In the genomic region with DNA sequence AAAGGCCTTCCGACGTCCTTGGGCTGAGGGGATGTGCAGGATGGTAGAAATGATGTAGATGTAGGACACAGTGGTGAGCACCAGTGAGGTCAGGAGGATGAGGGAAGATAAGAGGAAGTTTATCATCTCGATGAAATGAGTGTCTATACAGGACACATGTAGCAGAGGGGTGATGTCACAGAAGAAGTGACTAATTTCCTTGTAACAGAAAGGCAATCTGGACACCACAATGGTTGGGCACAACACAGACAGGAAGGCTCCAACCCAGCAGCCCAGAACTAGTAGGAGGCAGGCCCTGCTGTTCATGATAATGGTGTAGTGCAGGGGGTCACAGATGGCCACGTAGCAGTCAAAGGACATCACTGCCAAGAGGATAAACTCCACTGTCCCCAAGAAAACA, we compare ENCODE assay signal across 28 cellular contexts. TPM values are rescaled to one million over a fixed set of nuclear protein-coding genes. Genes with fewer than 3 reads are reported as not detected.
A peak's percentile ranks its signal among the peaks of the same experiment; 100 is the strongest.
DNase-seq lines count a peak whose midpoint lies in the region; ATAC-seq, FAIRE-seq and TF ChIP-seq lines count a peak whose summit lies in the region.
"Had no signal": no experiment of that assay in that cellular context is flagged by ENCODE, and none has a peak within 500 bp of the region (broad histone marks: within the 10 kb centered on the region; RNA-seq: fewer than 3 reads in every experiment).

No MANE protein-coding gene starts in this region.

- H3K27ac ChIP-seq in HepG2 (ENCODE audit: extremely low read length, insufficient read depth, low read length) = no peak overlapping the region
- H3K27ac ChIP-seq in right lobe of liver = no peak overlapping the region
- no peak overlapping the region for H3K27ac ChIP-seq in hepatocyte
- H3K27ac ChIP-seq: coronary artery, neutrophil, psoas muscle, skin epidermis, tibial artery had no signal

- DNase-seq in HepG2 (ENCODE audit: low spot score) = no peak
- DNase-seq in right lobe of liver = no peak
- DNase-seq in NB4 (ENCODE audit: low read depth) = peak; percentile 44
- peak; percentile 76 for DNase-seq in dermis blood vessel endothelial cell
- no peak for DNase-seq in hepatocyte (ENCODE audit: low spot score)
- DNase-seq: activated CD4-positive, CD25-positive, alpha-beta regulatory T cell; activated effector memory CD4-positive, alpha-beta T cell treated with Interleukin-2 at 50 U/mL for 16 hours; CD4-positive, alpha-beta memory T cell; DMS79 treated with DMSO at 0.1 percent for 48 hours; HFFc6; left ventricle myocardium superior; NCI-H187 treated with DMSO at 0.1 percent for 48 hours; NCI-H226; psoas muscle; stimulated activated CD4-positive, alpha-beta T cell treated with anti-CD3 and anti-CD28 coated beads, Interleukin-2, amount 100 ng/mL, for 24 hours; stimulated activated naive CD4-positive, alpha-beta T cell treated with Interleukin-2 at 50 U/mL for 16 hours; tibial artery had no signal

- 12% methylated on average over 4 of the region's 4 CpGs for WGBS in HepG2 (ENCODE audit: low lambda C conversion rate)
- WGBS in right lobe of liver (ENCODE audit: insufficient coverage, low coverage, low lambda C conversion rate, missing lambda C conversion rate) = 39% methylated on average over 4 of the region's 4 CpGs
- WGBS in hepatocyte (ENCODE audit: low lambda C conversion rate, missing lambda C conversion rate) = 90% methylated on average over 4 of the region's 4 CpGs

- BruUV-seq in HepG2 (replicated peaks; lab: Mats Ljungman, UMichigan) = no TSS peak

- H3K27me3 ChIP-seq in HepG2 (ENCODE audit: control insufficient read depth in 1 of 2, insufficient read depth in 2 of 2, low read length in 2 of 2) = no peaks in the 10 kb centered on the region
- no peaks in the 10 kb centered on the region for H3K27me3 ChIP-seq in right lobe of liver
- no peaks in the 10 kb centered on the region for H3K27me3 ChIP-seq in hepatocyte
- H3K27me3 ChIP-seq: neutrophil, tibial artery had no signal

- TF ChIP-seq POLR2A in HepG2 (IDR thresholded peaks at IDR 0.05; ENCODE audit: insufficient read depth in 1 of 2, low read depth in 2 of 2, low read length in 2 of 2) = no peak
- TF ChIP-seq POLR2A in right lobe of liver (IDR thresholded peaks at IDR 0.05) = no peak
- no peak for TF ChIP-seq POLR2A in NB4 (IDR thresholded peaks at IDR 0.05; ENCODE audit: extremely low read depth, insufficient read length)

- H4K20me1 ChIP-seq in HepG2 (ENCODE audit: insufficient read depth, low read length) (no peaks in the 10 kb centered on the region), hepatocyte (ENCODE audit: insufficient read depth, poor library complexity, severe bottlenecking) (no peaks in the 10 kb centered on the region)

- CTCF ChIA-PET in HepG2 (lab: Yijun Ruan, JAX; ENCODE audit: low intra/inter-chr PET ratio, low total read pairs) = no interaction called here

- no peaks in the 10 kb centered on the region for H3K36me3 ChIP-seq in HepG2 (replicated peaks in 1 of 2; ENCODE audit: control insufficient read depth in 1 of 2, insufficient read depth in 2 of 2, low read length in 2 of 2)
- H3K36me3 ChIP-seq in right lobe of liver = no peaks in the 10 kb centered on the region
- no peaks in the 10 kb centered on the region for H3K36me3 ChIP-seq in hepatocyte (replicated peaks; ENCODE audit: insufficient read depth, low read depth)
- H3K36me3 ChIP-seq: neutrophil, tibial artery had no signal

- no peak overlapping the region for H3K9ac ChIP-seq in HepG2 (ENCODE audit: insufficient read depth, low read depth, low read length)

- ATAC-seq in HepG2 (no peak), right lobe of liver (no peak), HG03135 (IDR thresholded peaks at IDR 0.05; ENCODE audit: unreplicated experiment) (no peak), esophagus mucosa (no peak)
- ATAC-seq: left ventricle myocardium superior, Panc1, psoas muscle had no signal

- H3K4me1 ChIP-seq in HepG2 (ENCODE audit: insufficient read depth, low read length) = no peaks in the 10 kb centered on the region
- H3K4me1 ChIP-seq in right lobe of liver = no peaks in the 10 kb centered on the region
- H3K4me1 ChIP-seq in hepatocyte (ENCODE audit: insufficient read depth) = no peaks in the 10 kb centered on the region
- H3K4me1 ChIP-seq: psoas muscle, tibial artery had no signal

- in situ Hi-C loops in HepG2 (cut with HindIII; ENCODE audit: extremely low pct_ligation_motif_present, low pct_unique_long_range_greater_than_20kb) = no loop called here

- TF ChIP-seq CTCF in HepG2 (CRISPR knock-in tag; IDR thresholded peaks at IDR 0.05) (no peak), right lobe of liver (IDR thresholded peaks at IDR 0.05) (no peak), NB4 (IDR thresholded peaks at IDR 0.05; ENCODE audit: low read depth, low read length) (no peak), hepatocyte (IDR thresholded peaks at IDR 0.05; ENCODE audit: poor library complexity) (no peak)

- H3K4me2 ChIP-seq in HepG2 (ENCODE audit: low read depth, low read length) = no peak overlapping the region
- no peak overlapping the region for H3K4me2 ChIP-seq in hepatocyte

- intact Hi-C loops in HepG2 (cut with micrococcal nuclease; ENCODE audit: unreplicated experiment) (no loop called here), right lobe of liver (cut with DNase I) (no loop called here)

- H3K4me3 ChIP-seq in HepG2 (replicated peaks in 1 of 3; ENCODE audit: insufficient read depth in 1 of 3, low read depth in 2 of 3, low read length in 3 of 3) (no peak overlapping the region), right lobe of liver (no peak overlapping the region), NB4 (ENCODE audit: low read depth, low read length) (no peak overlapping the region), hepatocyte (no peak overlapping the region)
- H3K4me3 ChIP-seq: coronary artery, psoas muscle, skin epidermis, tibial artery had no signal

- no peak for TF ChIP-seq RAD21 in HepG2 (CRISPR knock-in tag; IDR thresholded peaks at IDR 0.05)

- FAIRE-seq in HepG2 (lab: Jason Lieb, UNC) = no peak
- FAIRE-seq: endometrium had no signal

- H3K79me2 ChIP-seq in HepG2 (ENCODE audit: insufficient read depth, low read length) (no peaks in the 10 kb centered on the region), hepatocyte (no peaks in the 10 kb centered on the region)

- H3K9me3 ChIP-seq in HepG2 (ENCODE audit: low read length) (no peaks in the 10 kb centered on the region), right lobe of liver (no peaks in the 10 kb centered on the region), hepatocyte (ENCODE audit: low read depth) (no peaks in the 10 kb centered on the region)
- H3K9me3 ChIP-seq: neutrophil, psoas muscle, tibial artery had no signal

- no peak for TF ChIP-seq EP300 in HepG2 (IDR thresholded peaks at IDR 0.05; ENCODE audit: low read depth in 2 of 2, low read length in 2 of 2)
- TF ChIP-seq EP300 in HepG2 (CRISPR knock-in tag; IDR thresholded peaks at IDR 0.05; ENCODE audit: borderline replicate concordance) = no peak

- H2AFZ ChIP-seq in HepG2 (ENCODE audit: low read length) (no peak overlapping the region), hepatocyte (no peak overlapping the region)

- POLR2A ChIA-PET in HepG2 (lab: Yijun Ruan, JAX) = no interaction called here

- H3K9me2 ChIP-seq in hepatocyte (replicated peaks; ENCODE audit: insufficient read depth) = no peaks in the 10 kb centered on the region

RNA-seq across cellular contexts. Expression of gene OR6M1, which starts 35.0 kb away (rescaled TPM):
- total RNA-seq in HepG2 (2016; rRNA removed; fragmentation: Illumina TruSeq; extraction: Trizol) (not detected in 2 replicates), right lobe of liver (not detected), dermis blood vessel endothelial cell (not detected in 2 replicates), esophagus mucosa (not detected), hepatocyte (not detected in 2 replicates)
- not detected in 2 replicates for total RNA-seq in HepG2 (2016; cell fraction: cytosol; rRNA removed; fragmentation: Illumina TruSeq; extraction: Trizol; ENCODE audit: low read depth)
- not detected in 2 replicates for total RNA-seq in HepG2 (2016; cell fraction: insoluble cytoplasmic fraction; rRNA removed; fragmentation: Illumina TruSeq; extraction: Trizol)
- not detected in 2 replicates for total RNA-seq in HepG2 (2016; cell fraction: membrane; rRNA removed; fragmentation: Illumina TruSeq; extraction: Trizol)
- total RNA-seq in HepG2 (2016; cell fraction: nucleus; rRNA removed; fragmentation: Illumina TruSeq; extraction: Trizol) = not detected in 2 replicates
- polyA plus RNA-seq in HepG2 (2011; rRNA removed) (not detected in 2 replicates), hepatocyte (not detected in 2 replicates)
- polyA plus RNA-seq in HepG2 (2011; cell fraction: cytosol; rRNA removed) = not detected in 2 replicates
- polyA plus RNA-seq in HepG2 (2011; cell fraction: nucleus; rRNA removed) = not detected in 2 replicates
- polyA plus RNA-seq in HepG2 (2012) = not detected in 2 replicates
- polyA plus RNA-seq in HepG2 (2016; cell fraction: cytosol; fragmentation: Illumina TruSeq; extraction: Trizol; ENCODE audit: low read depth) = not detected in 2 replicates
- not detected in 2 replicates for polyA plus RNA-seq in HepG2 (2016; cell fraction: insoluble cytoplasmic fraction; fragmentation: Illumina TruSeq; extraction: Trizol; ENCODE audit: low read depth)
- not detected in 2 replicates for polyA plus RNA-seq in HepG2 (2016; cell fraction: membrane; fragmentation: Illumina TruSeq; extraction: Trizol; ENCODE audit: low read depth)
- not detected in 2 replicates for polyA plus RNA-seq in HepG2 (2016; cell fraction: nucleus; fragmentation: Illumina TruSeq; extraction: Trizol; ENCODE audit: insufficient read depth, low read depth)
- polyA minus RNA-seq in HepG2 (2011; rRNA and poly(A)+ RNA removed; ENCODE audit: low replicate concordance) = not detected in 2 replicates
- polyA minus RNA-seq in HepG2 (2011; cell fraction: cytosol; rRNA and poly(A)+ RNA removed) = not detected in 2 replicates
- not detected in 2 replicates for polyA minus RNA-seq in HepG2 (2011; cell fraction: nucleus; rRNA and poly(A)+ RNA removed)
- total RNA-seq: activated CD8-positive, alpha-beta memory T cell treated with anti-CD3 and anti-CD28 coated beads for 36 hours; CD4-positive, alpha-beta memory T cell; fibroblast of villous mesenchyme; HFFc6; left ventricle myocardium superior; psoas muscle; SK-MEL-5 had no signal
- polyA plus RNA-seq: CD4-positive, alpha-beta memory T cell; IgD-negative memory B cell; psoas muscle had no signal

RNA-seq across cellular contexts. Expression of gene TMEM225, which starts 44.3 kb away (rescaled TPM):
- total RNA-seq in HepG2 (2016; rRNA removed; fragmentation: Illumina TruSeq; extraction: Trizol) = not detected in 2 replicates
- total RNA-seq in HepG2 (2016; cell fraction: cytosol; rRNA removed; fragmentation: Illumina TruSeq; extraction: Trizol; ENCODE audit: low read depth) = not detected in 2 replicates
- not detected in 2 replicates for total RNA-seq in HepG2 (2016; cell fraction: insoluble cytoplasmic fraction; rRNA removed; fragmentation: Illumina TruSeq; extraction: Trizol)
- not detected in 2 replicates for total RNA-seq in HepG2 (2016; cell fraction: membrane; rRNA removed; fragmentation: Illumina TruSeq; extraction: Trizol)
- total RNA-seq in HepG2 (2016; cell fraction: nucleus; rRNA removed; fragmentation: Illumina TruSeq; extraction: Trizol) = not detected in 2 replicates
- not detected in 2 replicates for polyA plus RNA-seq in HepG2 (2011; rRNA removed)
- not detected in 2 replicates for polyA plus RNA-seq in HepG2 (2011; cell fraction: cytosol; rRNA removed)
- polyA plus RNA-seq in HepG2 (2011; cell fraction: nucleus; rRNA removed) = not detected in 2 replicates
- polyA plus RNA-seq in HepG2 (2012) = not detected in 2 replicates
- not detected in 2 replicates for polyA plus RNA-seq in HepG2 (2016; cell fraction: cytosol; fragmentation: Illumina TruSeq; extraction: Trizol; ENCODE audit: low read depth)
- not detected in 2 replicates for polyA plus RNA-seq in HepG2 (2016; cell fraction: insoluble cytoplasmic fraction; fragmentation: Illumina TruSeq; extraction: Trizol; ENCODE audit: low read depth)
- not detected in 2 replicates for polyA plus RNA-seq in HepG2 (2016; cell fraction: membrane; fragmentation: Illumina TruSeq; extraction: Trizol; ENCODE audit: low read depth)
- polyA plus RNA-seq in HepG2 (2016; cell fraction: nucleus; fragmentation: Illumina TruSeq; extraction: Trizol; ENCODE audit: insufficient read depth, low read depth) = not detected in 2 replicates
- not detected in 2 replicates for polyA minus RNA-seq in HepG2 (2011; rRNA and poly(A)+ RNA removed; ENCODE audit: low replicate concordance)
- polyA minus RNA-seq in HepG2 (2011; cell fraction: cytosol; rRNA and poly(A)+ RNA removed) = not detected in 2 replicates
- polyA minus RNA-seq in HepG2 (2011; cell fraction: nucleus; rRNA and poly(A)+ RNA removed) = not detected in 2 replicates
- not detected for total RNA-seq in right lobe of liver
- not detected in 2 replicates for total RNA-seq in dermis blood vessel endothelial cell
- total RNA-seq in esophagus mucosa = not detected
- not detected in 2 replicates for total RNA-seq in hepatocyte
- 0.13 TPM in 1 of 2 replicates, not detected in the other for polyA plus RNA-seq in hepatocyte
- total RNA-seq: activated CD8-positive, alpha-beta memory T cell treated with anti-CD3 and anti-CD28 coated beads for 36 hours; CD4-positive, alpha-beta memory T cell; fibroblast of villous mesenchyme; HFFc6; left ventricle myocardium superior; psoas muscle; SK-MEL-5 had no signal
- polyA plus RNA-seq: CD4-positive, alpha-beta memory T cell; IgD-negative memory B cell; psoas muscle had no signal

Comparison
In these comparisons a context has a peak if more than half of its experiments do, and no peak if none do; other contexts are left out.
1. DNase-seq: peak in NB4 (single experiment) and dermis blood vessel endothelial cell (single experiment); none in HepG2 (single experiment), right lobe of liver (0 of 3) and hepatocyte (single experiment).